ENCODE assay signal across 26 cellular contexts in genomic region chr16:27917953-27918352, GRCh38.
"Had no signal": no experiment of that assay in that cellular context is flagged by ENCODE, and none has a peak within 500 bp of the region (broad histone marks: within the 10 kb centered on the region; RNA-seq: fewer than 3 reads in every experiment).

No MANE protein-coding gene starts in this region.

- FAIRE-seq: pancreas, urothelium cell line had no signal

- H3K27me3 ChIP-seq: pancreas, thyroid gland, tibial nerve, upper lobe of left lung, vagina had no signal

- H3K4me3 ChIP-seq: pancreas, psoas muscle, skin epidermis, smooth muscle cell, stomach, thoracic aorta, thyroid gland, tibial nerve, upper lobe of left lung, vagina had no signal

- H3K4me2 ChIP-seq: smooth muscle cell had no signal

- H3K27ac ChIP-seq: neutrophil, pancreas, psoas muscle, skin epidermis, stomach, thoracic aorta, thyroid gland, tibial nerve, upper lobe of left lung, vagina had no signal

- H3K4me1 ChIP-seq: pancreas, psoas muscle, stomach, thyroid gland, tibial nerve, upper lobe of left lung, vagina had no signal

- H3K36me3 ChIP-seq: neutrophil, pancreas, stomach, thoracic aorta, thyroid gland, tibial nerve, upper lobe of left lung, vagina had no signal

- H3K9me3 ChIP-seq: neutrophil, pancreas, psoas muscle, stomach, thoracic aorta, thyroid gland, tibial nerve, upper lobe of left lung, vagina had no signal

- ATAC-seq: naive thymus-derived CD8-positive, alpha-beta T cell; natural killer cell treated with Interleukin-12 subunit alpha and Interleukin-12 subunit beta and Interleukin-15 and Interleukin-18, amount 100 ng/mL, for 72 hours; pancreas; psoas muscle; right cardiac atrium; sciatic nerve; stimulated activated effector memory CD8-positive, alpha-beta T cell treated with anti-CD3 and anti-CD28 coated beads, Interleukin-12 subunit alpha, Interleukin-12 subunit beta, amount 100 ng/mL, for 72 hours; stimulated activated naive B cell treated with anti-CD40 and anti-IgM and Interleukin-4, amounts not matched to agents 10 μg/mL and 1 μg/mL and 100 μg/mL, for 72 hours had no signal

- DNase-seq: naive B cell; naive thymus-derived CD8-positive, alpha-beta T cell; nephron progenitor cell; pancreas; psoas muscle; right cardiac atrium; stimulated activated CD4-positive, alpha-beta T cell treated with anti-CD3 and anti-CD28 coated beads, Interleukin-15, amount 100 ng/mL, for 24 hours; stimulated activated CD4-positive, alpha-beta T cell treated with anti-CD3 and anti-CD28 coated beads, Interleukin-2, amount 100 ng/mL, for 24 hours; stimulated activated CD4-positive, alpha-beta T cell treated with anti-CD3 and anti-CD28 coated beads, Interleukin-2, amount 100 ng/mL, for 48 hours; stimulated activated CD4-positive, alpha-beta T cell treated with anti-CD3 and anti-CD28 coated beads, Interleukin-4, amount 100 ng/mL, for 24 hours; stimulated activated naive B cell treated with anti-CD40 and anti-IgM and Interleukin-4, amounts not matched to agents 10 μg/mL and 1 μg/mL and 100 μg/mL, for 72 hours; stimulated activated naive CD4-positive, alpha-beta T cell treated with Interleukin-2 at 50 U/mL for 16 hours; stomach; thyroid gland; trophoblast cell; upper lobe of left lung had no signal
